Comparison of ENCODE assay signal across 15 cellular contexts in genomic region chr16:3274490-3274889, GRCh38. TPM values are rescaled to one million over a fixed set of nuclear protein-coding genes. Genes with fewer than 3 reads are reported as not detected.
DNase-seq lines count a peak whose midpoint lies in the region; TF ChIP-seq lines count a peak whose summit lies in the region.
"Had no signal": no experiment of that assay in that cellular context is flagged by ENCODE, and none has a peak within 500 bp of the region (broad histone marks: within the 10 kb centered on the region; RNA-seq: fewer than 3 reads in every experiment).

No MANE protein-coding gene starts in this region.

- peaks cover 34% of the 10 kb centered on the region for H3K27me3 Mint-ChIP-seq in progenitor cell of endocrine pancreas

- DNase-seq in Daoy (ENCODE audit: low read depth) (peak; percentile 23), NCI-H2227 treated with DMSO at 0.1 percent for 48 hours (lab: John Stamatoyannopoulos, UW) (peak; percentile 67), cerebellar cortex (ENCODE audit: low spot score) (peak; percentile 15), progenitor cell of endocrine pancreas (ENCODE audit: low spot score, unreplicated experiment) (no peak), epidermal melanocyte (ENCODE audit: insufficient read length, low spot score) (no peak), cardiac septum (ENCODE audit: low spot score) (no peak)
- DNase-seq: activated CD4-positive, alpha-beta T cell treated with anti-CD3 and anti-CD28 coated beads, Interleukin-2, amount 50 U/mL, for 48 hours; activated effector memory CD4-positive, alpha-beta T cell treated with Interleukin-2 at 50 U/mL for 16 hours; caudate nucleus; CD4-positive, CD25-positive, alpha-beta regulatory T cell; mesenchymal stem cell; NCI-H69; stimulated activated naive CD4-positive, alpha-beta T cell treated with Interleukin-2 at 50 U/mL for 16 hours; T-helper 1 cell had no signal

- no peak for TF ChIP-seq CTCF in progenitor cell of endocrine pancreas (IDR thresholded peaks at IDR 0.05; ENCODE audit: unreplicated experiment)

- H3K4me1 Mint-ChIP-seq in progenitor cell of endocrine pancreas (ENCODE audit: low read depth), result no peaks in the 10 kb centered on the region

- no peaks in the 10 kb centered on the region for H3K36me3 Mint-ChIP-seq in progenitor cell of endocrine pancreas (ENCODE audit: insufficient read depth)
- H3K36me3 Mint-ChIP-seq: CD4-positive, CD25-positive, alpha-beta regulatory T cell had no signal

- H3K4me3 Mint-ChIP-seq in progenitor cell of endocrine pancreas (ENCODE audit: low read depth), result no peak overlapping the region

- intact Hi-C loops in cardiac septum (cut with DNase I), result no loop called here

- no peaks in the 10 kb centered on the region for H3K9me3 Mint-ChIP-seq in progenitor cell of endocrine pancreas (ENCODE audit: low read depth)

- no peak overlapping the region for H3K27ac Mint-ChIP-seq in progenitor cell of endocrine pancreas

RNA-seq across cellular contexts. Expression of gene ZNF263, which starts 8.8 kb away (rescaled TPM):
- total RNA-seq in Daoy (2014; rRNA removed; shearing (Covaris generic)), result 28.8 and 61.1 TPM in 2 replicates
- total RNA-seq in progenitor cell of endocrine pancreas (29.4 and 33.8 TPM in 2 replicates), cardiac septum (11.3 TPM)

RNA-seq across cellular contexts. Expression of gene MEFV, which starts 18.1 kb away (rescaled TPM):
- total RNA-seq in Daoy (2014; rRNA removed; shearing (Covaris generic)), result 0.21 and 0.34 TPM in 2 replicates
- total RNA-seq in progenitor cell of endocrine pancreas (not detected in 2 replicates), cardiac septum (1.00 TPM)
- total RNA-seq: CD4-positive, CD25-positive, alpha-beta regulatory T cell; epithelial cell of proximal tubule had no signal

RNA-seq across cellular contexts. Expression of gene TIGD7, which starts 30.7 kb away (rescaled TPM):
- total RNA-seq in Daoy (2014; rRNA removed; shearing (Covaris generic)), result 3.5 and 4.1 TPM in 2 replicates
- 5.4 and 5.8 TPM in 2 replicates for total RNA-seq in progenitor cell of endocrine pancreas
- total RNA-seq in cardiac septum, result 8.2 TPM

RNA-seq across cellular contexts. Expression of gene ZNF75A, which starts 30.8 kb away (rescaled TPM):
- 20.6 and 20.7 TPM in 2 replicates for total RNA-seq in Daoy (2014; rRNA removed; shearing (Covaris generic))
- total RNA-seq in progenitor cell of endocrine pancreas (57.4 and 58.7 TPM in 2 replicates), cardiac septum (21.3 TPM)

RNA-seq across cellular contexts. Expression of gene ZNF200, which starts 39.5 kb away (rescaled TPM):
- 8.0 and 8.7 TPM in 2 replicates for total RNA-seq in Daoy (2014; rRNA removed; shearing (Covaris generic))
- total RNA-seq in progenitor cell of endocrine pancreas, result 11.2 and 11.9 TPM in 2 replicates
- 5.3 TPM for total RNA-seq in cardiac septum

Comparison
In these comparisons a context has a peak if more than half of its experiments do, and no peak if none do; other contexts are left out.
1. DNase-seq: peak in Daoy (single experiment), NCI-H2227 treated with DMSO at 0.1 percent for 48 hours (single experiment) and cerebellar cortex (single experiment); none in progenitor cell of endocrine pancreas (single experiment), epidermal melanocyte (single experiment) and cardiac septum (single experiment).